ENCODE assay signal across 34 cellular contexts in genomic region chr10:25157650-25158049, GRCh38. TPM values are rescaled to one million over a fixed set of nuclear protein-coding genes. Genes with fewer than 3 reads are reported as not detected.
"Had no signal": no experiment of that assay in that cellular context is flagged by ENCODE, and none has a peak within 500 bp of the region (broad histone marks: within the 10 kb centered on the region; RNA-seq: fewer than 3 reads in every experiment).

No MANE protein-coding gene starts in this region.

- ATAC-seq: esophagus mucosa; gastroesophageal sphincter; heart left ventricle; left cardiac atrium; left lung; mucosa of descending colon; natural killer cell treated with Interleukin-12 subunit alpha and Interleukin-12 subunit beta and Interleukin-15 and Interleukin-18, amount 100 ng/mL, for 72 hours; sciatic nerve had no signal

- H3K36me3 ChIP-seq: gastroesophageal sphincter, heart left ventricle, left lung, prostate gland, right atrium auricular region, thoracic aorta, tibial nerve, upper lobe of left lung had no signal

- DNase-seq: effector CD8-positive, alpha-beta T cell; endodermal cell; foreskin fibroblast; heart left ventricle; hippocampal formation; left cardiac atrium; left lung; mesenchymal stem cell; mucosa of descending colon; naive B cell; stimulated activated CD4-positive, alpha-beta T cell treated with anti-CD3 and anti-CD28 coated beads, Interleukin-12 subunit alpha, Interleukin-12 subunit beta, amount 100 ng/mL, for 4 hours; stimulated activated CD4-positive, alpha-beta T cell treated with anti-CD3 and anti-CD28 coated beads, Interleukin-1b, Interleukin-23, amount 100 ng/mL, for 48 hours; stimulated activated CD4-positive, alpha-beta T cell treated with anti-CD3 and anti-CD28 coated beads, Interleukin-4, amount 100 ng/mL, for 1 hour; stimulated activated CD8-positive, alpha-beta memory T cell treated with anti-CD3 and anti-CD28 coated beads, Interleukin-4, amount 100 ng/mL, for 48 hours; upper lobe of left lung had no signal

- H3K27me3 ChIP-seq: gastroesophageal sphincter, left lung, right atrium auricular region, tibial nerve, upper lobe of left lung had no signal

- FAIRE-seq: colon, islet of Langerhans, urothelium cell line had no signal

- H3K27me3 Mint-ChIP-seq: dendritic cell treated with granulocyte-macrophage colony-stimulating factor and Interleukin-4, amounts not matched to agents 40 ng/mL and 50 ng/mL, for 4 days; naive B cell; natural killer cell treated with Interleukin-12 subunit alpha and Interleukin-12 subunit beta and Interleukin-15 and Interleukin-18, amount 100 ng/mL, for 72 hours; stimulated activated naive CD8-positive, alpha-beta T cell treated with anti-CD3 and anti-CD28 coated beads, Interleukin-15, Interleukin-2, amounts not matched to agents 100 ng/mL and 50 ng/mL, for 24 hours had no signal

- H3K4me3 Mint-ChIP-seq: dendritic cell treated with granulocyte-macrophage colony-stimulating factor and Interleukin-4, amounts not matched to agents 40 ng/mL and 50 ng/mL, for 4 days; endodermal cell; mesothelial cell of epicardium; natural killer cell treated with Interleukin-12 subunit alpha and Interleukin-12 subunit beta and Interleukin-15 and Interleukin-18, amount 100 ng/mL, for 72 hours; neural crest cell; stimulated activated naive CD8-positive, alpha-beta T cell treated with anti-CD3 and anti-CD28 coated beads, Interleukin-15, Interleukin-2, amounts not matched to agents 100 ng/mL and 50 ng/mL, for 24 hours had no signal

- H3K9me3 Mint-ChIP-seq: endodermal cell; stimulated activated naive CD8-positive, alpha-beta T cell treated with anti-CD3 and anti-CD28 coated beads, Interleukin-15, Interleukin-2, amounts not matched to agents 100 ng/mL and 50 ng/mL, for 24 hours had no signal

- H3K4me1 ChIP-seq: gastroesophageal sphincter, heart left ventricle, left lung, prostate gland, right atrium auricular region, tibial nerve, upper lobe of left lung had no signal

- H3K9me3 ChIP-seq: mucosa of descending colon, prostate gland, right atrium auricular region, thoracic aorta, tibial nerve, upper lobe of left lung had no signal

- H3K27ac ChIP-seq: epithelial cell of prostate, gastroesophageal sphincter, heart left ventricle, left lung, prostate gland, right atrium auricular region, thoracic aorta, tibial nerve, upper lobe of left lung had no signal

- H3K36me3 Mint-ChIP-seq: mesothelial cell of epicardium; naive B cell; natural killer cell treated with Interleukin-12 subunit alpha and Interleukin-12 subunit beta and Interleukin-15 and Interleukin-18, amount 100 ng/mL, for 72 hours had no signal

- H3K4me2 ChIP-seq: smooth muscle cell had no signal

- H3K4me1 Mint-ChIP-seq: endodermal cell, mesothelial cell of epicardium, naive B cell, neural crest cell had no signal

- H3K4me3 ChIP-seq: gastroesophageal sphincter, heart left ventricle, left lung, mucosa of descending colon, prostate gland, right atrium auricular region, smooth muscle cell, thoracic aorta, tibial nerve, upper lobe of left lung had no signal

- H3K27ac Mint-ChIP-seq: dendritic cell treated with granulocyte-macrophage colony-stimulating factor and Interleukin-4, amounts not matched to agents 40 ng/mL and 50 ng/mL, for 4 days; endodermal cell; mesothelial cell of epicardium; naive B cell; natural killer cell treated with Interleukin-12 subunit alpha and Interleukin-12 subunit beta and Interleukin-15 and Interleukin-18, amount 100 ng/mL, for 72 hours; stimulated activated naive CD8-positive, alpha-beta T cell treated with anti-CD3 and anti-CD28 coated beads, Interleukin-15, Interleukin-2, amounts not matched to agents 100 ng/mL and 50 ng/mL, for 24 hours had no signal

RNA-seq across cellular contexts. Expression of gene GPR158, which starts 17.2 kb away (rescaled TPM):
- total RNA-seq: esophagus mucosa; kidney epithelial cell; lung microvascular endothelial cell; natural killer cell treated with Interleukin-12 subunit alpha and Interleukin-12 subunit beta and Interleukin-15 and Interleukin-18, amount 100 ng/mL, for 72 hours; right atrium auricular region; thoracic aorta had no signal
- polyA plus RNA-seq: heart left ventricle had no signal
